8 cellular contexts compared by ENCODE assay signal in genomic region chr12:105107176-105107496, GRCh38. TPM values are rescaled to one million over a fixed set of nuclear protein-coding genes. Genes with fewer than 3 reads are reported as not detected.
A peak's percentile ranks its signal among the peaks of the same experiment; 100 is the strongest.
DNase-seq lines count a peak whose midpoint lies in the region; ATAC-seq and TF ChIP-seq lines count a peak whose summit lies in the region.

No MANE protein-coding gene starts in this region.

- H3K9me3 Mint-ChIP-seq in stimulated activated memory B cell treated with anti-CD40 and anti-IgM and Interleukin-4, amounts not matched to agents 10 μg/mL and 1 μg/mL and 100 μg/mL, for 72 hours: peaks cover 2% of the 10 kb centered on the region

- no peak for TF ChIP-seq CTCF in adrenal gland (IDR thresholded peaks at IDR 0.05)

- no peaks in the 10 kb centered on the region for H3K9me2 ChIP-seq in Karpas-422 (replicated peaks; ENCODE audit: insufficient read depth, low read length)

- 0 to 1% (median 1%) methylated on average over 15 of the region's 15 CpGs for WGBS in adrenal gland, 4 donors

- TF ChIP-seq POLR2A in adrenal gland (IDR thresholded peaks at IDR 0.05): no peak

- peak overlapping the region; percentile 95 for H3K27ac Mint-ChIP-seq in stimulated activated memory B cell treated with anti-CD40 and anti-IgM and Interleukin-4, amounts not matched to agents 10 μg/mL and 1 μg/mL and 100 μg/mL, for 72 hours

- H3K27me3 ChIP-seq in Karpas-422 (ENCODE audit: low read length) (no peaks in the 10 kb centered on the region), adrenal gland (no peaks in the 10 kb centered on the region), iPS-18a (ENCODE audit: control insufficient read depth, insufficient read depth, low read length) (peaks cover 7% of the 10 kb centered on the region)

- H2AFZ ChIP-seq in Karpas-422 (ENCODE audit: low read length): peak overlapping the region; percentile 87

- H3K4me1 Mint-ChIP-seq in stimulated activated memory B cell treated with anti-CD40 and anti-IgM and Interleukin-4, amounts not matched to agents 10 μg/mL and 1 μg/mL and 100 μg/mL, for 72 hours: peaks cover 33% of the 10 kb centered on the region

- peak overlapping the region; percentile 93 for H3K4me3 Mint-ChIP-seq in stimulated activated memory B cell treated with anti-CD40 and anti-IgM and Interleukin-4, amounts not matched to agents 10 μg/mL and 1 μg/mL and 100 μg/mL, for 72 hours

- H3K27ac ChIP-seq in Karpas-422 (ENCODE audit: low read length) (no peak overlapping the region), adrenal gland (peak overlapping the region; percentile 95 to 99 (median 97)), iPS-18a (ENCODE audit: low read length) (peak overlapping the region; percentile 89)

- H3K9ac ChIP-seq in Karpas-422 (ENCODE audit: low read length) (peak overlapping the region; percentile 97), iPS-18a (ENCODE audit: low read length) (peak overlapping the region; percentile 86)

- no peaks in the 10 kb centered on the region for H4K20me1 ChIP-seq in Karpas-422 (ENCODE audit: insufficient read depth, low read depth, low read length)

- peaks cover 45% of the 10 kb centered on the region for H3K79me2 ChIP-seq in Karpas-422 (ENCODE audit: low read length)

- H3K4me1 ChIP-seq in Karpas-422 (ENCODE audit: low read length) (peaks cover 44% of the 10 kb centered on the region), adrenal gland (replicated peaks in 1 of 2) (peaks cover 22 to 37% of the 10 kb centered on the region in 2 donors), iPS-18a (ENCODE audit: control insufficient read depth, low read depth, low read length) (peaks cover 32% of the 10 kb centered on the region)

- H3K9me3 ChIP-seq in Karpas-422 (ENCODE audit: low read length): no peaks in the 10 kb centered on the region
- H3K9me3 ChIP-seq in adrenal gland (replicated peaks in 1 of 3): no peaks in the 10 kb centered on the region
- H3K9me3 ChIP-seq in iPS-18a (ENCODE audit: control insufficient read depth, low read depth, low read length): no peaks in the 10 kb centered on the region

- H3K4me3 ChIP-seq in Karpas-422 (ENCODE audit: low read length) (peak overlapping the region; percentile 80), adrenal gland (peak overlapping the region in 3 of 4 donors; percentile 13 to 85 (median 71)), iPS-18a (ENCODE audit: low read length) (peak overlapping the region; percentile 94)

- peaks cover 5% of the 10 kb centered on the region for H3K36me3 Mint-ChIP-seq in stimulated activated memory B cell treated with anti-CD40 and anti-IgM and Interleukin-4, amounts not matched to agents 10 μg/mL and 1 μg/mL and 100 μg/mL, for 72 hours

- intact Hi-C loops in adrenal gland (cut with DNase I): no loop called here

- H3K27me3 Mint-ChIP-seq in stimulated activated memory B cell treated with anti-CD40 and anti-IgM and Interleukin-4, amounts not matched to agents 10 μg/mL and 1 μg/mL and 100 μg/mL, for 72 hours: peaks cover 9% of the 10 kb centered on the region

- H3K36me3 ChIP-seq in Karpas-422 (ENCODE audit: insufficient read depth, low read length) (peaks cover 17% of the 10 kb centered on the region), adrenal gland (replicated peaks in 1 of 2) (no peaks in the 10 kb centered on the region), iPS-18a (ENCODE audit: control insufficient read depth, low read depth, low read length) (peaks cover 4% of the 10 kb centered on the region)

- peak overlapping the region; percentile 91 for H3K4me2 ChIP-seq in Karpas-422 (ENCODE audit: low read depth, low read length, poor library complexity, severe bottlenecking)

- peak; percentile 17 for ATAC-seq in GM21723 (IDR thresholded peaks at IDR 0.05; ENCODE audit: unreplicated experiment)
- peak; percentile 0 for ATAC-seq in stimulated activated memory B cell treated with anti-CD40 and anti-IgM and Interleukin-4, amounts not matched to agents 10 μg/mL and 1 μg/mL and 100 μg/mL, for 72 hours

- DNase-seq in NCI-H1694 treated with DMSO at 0.1 percent for 48 hours (lab: John Stamatoyannopoulos, UW) (peak; percentile 75), NCI-H1694 (lab: John Stamatoyannopoulos, UW) (no peak), Karpas-422 (no peak), adrenal gland (peak in 2 of 7 donors; percentile 57 to 61)
- DNase-seq in NK-92 treated with Interleukin-12 subunit alpha and Interleukin-12 subunit beta, amount 100 ng/mL, for 24 hours (lab: John Stamatoyannopoulos, UW): no peak

RNA-seq across cellular contexts. Expression of gene WASHC4, which starts 0.4 kb away (rescaled TPM):
- 67.1 and 93.0 TPM in 2 replicates for total RNA-seq in Karpas-422 (2014; rRNA removed; shearing (Covaris generic); ENCODE audit: low replicate concordance)
- 10 to 100 TPM; 34.3 to 90.6 (median 58.0) TPM for total RNA-seq in adrenal gland
- 10 to 100 TPM; 17.8 to 40.8 (median 27.5) TPM for polyA plus RNA-seq in adrenal gland

RNA-seq across cellular contexts. Expression of gene ALDH1L2, which starts 22.9 kb away (rescaled TPM):
- not detected in 2 replicates for total RNA-seq in Karpas-422 (2014; rRNA removed; shearing (Covaris generic); ENCODE audit: low replicate concordance)
- 1 to 10 TPM; 1.1 to 4.5 (median 3.0) TPM for total RNA-seq in adrenal gland
- polyA plus RNA-seq in adrenal gland: 1 to 10 TPM in 1 of 3 donors, under 1 TPM in 2; 0.56 to 2.8 (median 0.57) TPM
